ENCODE assay signal across 12 cellular contexts in genomic region chr1:53562256-53562982, GRCh38.
DNase-seq lines count a peak whose midpoint lies in the region; ATAC-seq and TF ChIP-seq lines count a peak whose summit lies in the region.
"Had no signal": no experiment of that assay in that cellular context is flagged by ENCODE, and none has a peak within 500 bp of the region (broad histone marks: within the 10 kb centered on the region; RNA-seq: fewer than 3 reads in every experiment).

No MANE protein-coding gene starts in this region.

- no peaks in the 10 kb centered on the region for H3K36me3 Mint-ChIP-seq in activated naive CD8-positive, alpha-beta T cell treated with anti-CD3 and anti-CD28 coated beads, Interleukin-2, amount 50 U/mL, for 24 hours (ENCODE audit: low read depth)

- peak; percentile 83 for ATAC-seq in activated naive CD8-positive, alpha-beta T cell treated with anti-CD3 and anti-CD28 coated beads, Interleukin-2, amount 50 U/mL, for 24 hours
- ATAC-seq in HG03439 (IDR thresholded peaks at IDR 0.05; ENCODE audit: unreplicated experiment): no peak
- no peak for ATAC-seq in HG03025 (IDR thresholded peaks at IDR 0.05; ENCODE audit: low FRiP score, unreplicated experiment)

- peaks cover 14% of the 10 kb centered on the region for H3K4me1 Mint-ChIP-seq in activated naive CD8-positive, alpha-beta T cell treated with anti-CD3 and anti-CD28 coated beads, Interleukin-2, amount 50 U/mL, for 24 hours
- H3K4me1 Mint-ChIP-seq: activated B cell treated with CpG ODN at 0.5 μM for 24 hours had no signal

- no peak for TF ChIP-seq CTCF in Peyer's patch (IDR thresholded peaks at IDR 0.05)

- peak overlapping the region; percentile 17 for H3K27ac Mint-ChIP-seq in activated naive CD8-positive, alpha-beta T cell treated with anti-CD3 and anti-CD28 coated beads, Interleukin-2, amount 50 U/mL, for 24 hours
- H3K27ac Mint-ChIP-seq: activated B cell treated with CpG ODN at 0.5 μM for 24 hours had no signal

- no peak overlapping the region for H3K4me3 Mint-ChIP-seq in activated naive CD8-positive, alpha-beta T cell treated with anti-CD3 and anti-CD28 coated beads, Interleukin-2, amount 50 U/mL, for 24 hours
- H3K4me3 Mint-ChIP-seq: activated B cell treated with CpG ODN at 0.5 μM for 24 hours had no signal

- TF ChIP-seq POLR2A in Peyer's patch (IDR thresholded peaks at IDR 0.05): no peak

- H3K9me3 ChIP-seq in Peyer's patch: no peaks in the 10 kb centered on the region
- H3K9me3 ChIP-seq: SK-N-SH, thyroid gland had no signal

- H3K27me3 Mint-ChIP-seq in activated naive CD8-positive, alpha-beta T cell treated with anti-CD3 and anti-CD28 coated beads, Interleukin-2, amount 50 U/mL, for 24 hours: peaks cover 25% of the 10 kb centered on the region

- peak; percentile 89 for DNase-seq in NK-92 treated with Interleukin-12 subunit alpha and Interleukin-12 subunit beta, amount 100 ng/mL, for 24 hours (lab: John Stamatoyannopoulos, UW)
- DNase-seq in NK-92 (lab: John Stamatoyannopoulos, UW; ENCODE audit: unreplicated experiment) (no peak), Peyer's patch (peak in 2 of 3 donors; percentile 22 to 36), NCI-H82 (lab: John Stamatoyannopoulos, UW) (no peak)
- DNase-seq in activated naive CD8-positive, alpha-beta T cell treated with anti-CD3 and anti-CD28 coated beads, Interleukin-2, amount 50 U/mL, for 24 hours: peak; percentile 35
- DNase-seq in stimulated activated CD8-positive, alpha-beta memory T cell treated with anti-CD3 and anti-CD28 coated beads, Interleukin-15, amount 100 ng/mL, for 48 hours (ENCODE audit: low read depth in 2 of 2): peak; percentile 42 to 49
- DNase-seq: activated B cell treated with CpG ODN at 0.5 μM for 24 hours, Calu3, SK-N-SH, thyroid gland had no signal

- H3K9me3 Mint-ChIP-seq in activated naive CD8-positive, alpha-beta T cell treated with anti-CD3 and anti-CD28 coated beads, Interleukin-2, amount 50 U/mL, for 24 hours: peaks cover 7% of the 10 kb centered on the region

- H3K36me3 ChIP-seq in Peyer's patch: no peaks in the 10 kb centered on the region
- H3K36me3 ChIP-seq: thyroid gland had no signal

- H3K4me3 ChIP-seq in Peyer's patch: no peak overlapping the region
- H3K4me3 ChIP-seq: thyroid gland had no signal

- H3K27ac ChIP-seq in Peyer's patch: no peak overlapping the region
- H3K27ac ChIP-seq: thyroid gland had no signal

- H3K4me1 ChIP-seq in Peyer's patch: no peaks in the 10 kb centered on the region
- H3K4me1 ChIP-seq: thyroid gland had no signal

- no peaks in the 10 kb centered on the region for H3K27me3 ChIP-seq in Peyer's patch
- H3K27me3 ChIP-seq: thyroid gland had no signal

Comparison
In these comparisons a context has a peak if more than half of its experiments do, and no peak if none do; other contexts are left out.
1. DNase-seq: peak in NK-92 treated with Interleukin-12 subunit alpha and Interleukin-12 subunit beta, amount 100 ng/mL, for 24 hours (single experiment), Peyer's patch (2 of 3), activated naive CD8-positive, alpha-beta T cell treated with anti-CD3 and anti-CD28 coated beads, Interleukin-2, amount 50 U/mL, for 24 hours (single experiment) and stimulated activated CD8-positive, alpha-beta memory T cell treated with anti-CD3 and anti-CD28 coated beads, Interleukin-15, amount 100 ng/mL, for 48 hours (2 of 2); none in NK-92 (single experiment) and NCI-H82 (single experiment).